In genomic region chr22:17712441-17712840, GRCh38 we compare ENCODE assay signal across 15 cellular contexts.
DNase-seq lines count a peak whose midpoint lies in the region; ATAC-seq and TF ChIP-seq lines count a peak whose summit lies in the region.
"Had no signal": no experiment of that assay in that cellular context is flagged by ENCODE, and none has a peak within 500 bp of the region (broad histone marks: within the 10 kb centered on the region; RNA-seq: fewer than 3 reads in every experiment).

No MANE protein-coding gene starts in this region.

- peaks cover 14% of the 10 kb centered on the region for H3K36me3 Mint-ChIP-seq in osteocyte (ENCODE audit: unreplicated experiment)
- peaks cover 2% of the 10 kb centered on the region for H3K36me3 Mint-ChIP-seq in activated CD4-positive, alpha-beta T cell treated with anti-CD3 and anti-CD28 coated beads, Interleukin-2, amount 10 ng/mL, durations not matched to agents 7 days and 5 days (ENCODE audit: low read depth)

- H3K27me3 Mint-ChIP-seq in osteocyte (ENCODE audit: unreplicated experiment) = no peaks in the 10 kb centered on the region
- H3K27me3 Mint-ChIP-seq in activated CD4-positive, alpha-beta T cell treated with anti-CD3 and anti-CD28 coated beads, Interleukin-2, amount 10 ng/mL, durations not matched to agents 7 days and 5 days = no peaks in the 10 kb centered on the region
- H3K27me3 Mint-ChIP-seq: brain had no signal

- no peaks in the 10 kb centered on the region for H3K9me3 Mint-ChIP-seq in osteocyte (ENCODE audit: unreplicated experiment)
- H3K9me3 Mint-ChIP-seq in activated CD4-positive, alpha-beta T cell treated with anti-CD3 and anti-CD28 coated beads, Interleukin-2, amount 10 ng/mL, durations not matched to agents 7 days and 5 days = no peaks in the 10 kb centered on the region
- H3K9me3 Mint-ChIP-seq: stimulated activated effector memory CD8-positive, alpha-beta T cell treated with anti-CD3 and anti-CD28 coated beads, Interleukin-12 subunit alpha, Interleukin-12 subunit beta, amount 100 ng/mL, for 72 hours had no signal

- H3K4me1 Mint-ChIP-seq in osteocyte (ENCODE audit: unreplicated experiment) = peaks cover 58% of the 10 kb centered on the region
- peaks cover 1% of the 10 kb centered on the region for H3K4me1 Mint-ChIP-seq in activated CD4-positive, alpha-beta T cell treated with anti-CD3 and anti-CD28 coated beads, Interleukin-2, amount 10 ng/mL, durations not matched to agents 7 days and 5 days
- H3K4me1 Mint-ChIP-seq: stimulated activated effector memory CD8-positive, alpha-beta T cell treated with anti-CD3 and anti-CD28 coated beads, Interleukin-12 subunit alpha, Interleukin-12 subunit beta, amount 100 ng/mL, for 72 hours had no signal

- POLR2A ChIA-PET in activated CD4-positive, alpha-beta T cell treated with anti-CD3 and anti-CD28 coated beads, Interleukin-2, amount 10 ng/mL, durations not matched to agents 7 days and 5 days (lab: Charles Lee) = no interaction called here

- peak; percentile 36 for ATAC-seq in esophagus mucosa
- no peak for ATAC-seq in activated CD4-positive, CD25-positive, alpha-beta regulatory T cell treated with anti-CD3 and anti-CD28 coated beads, Interleukin-2, amount 50 U/mL, for 24 hours
- ATAC-seq: left cardiac atrium; stimulated activated effector memory CD8-positive, alpha-beta T cell treated with anti-CD3 and anti-CD28 coated beads, Interleukin-12 subunit alpha, Interleukin-12 subunit beta, amount 100 ng/mL, for 72 hours had no signal

- peak; percentile 67 for DNase-seq in LHCN-M2 (ENCODE audit: low read depth)
- peak; percentile 77 for DNase-seq in amniotic epithelial cell (ENCODE audit: low read depth)
- no peak for DNase-seq in osteocyte (ENCODE audit: extremely low spot score, unreplicated experiment)
- DNase-seq in Ammon's horn (ENCODE audit: low spot score) = no peak
- DNase-seq in NCI-H526 (lab: John Stamatoyannopoulos, UW) = no peak
- no peak for DNase-seq in activated CD4-positive, alpha-beta T cell treated with anti-CD3 and anti-CD28 coated beads, Interleukin-2, amount 10 ng/mL, durations not matched to agents 7 days and 5 days
- DNase-seq: activated CD4-positive, alpha-beta T cell treated with anti-CD3 and anti-CD28 coated beads, Interleukin-2, amount 50 U/mL, for 48 hours; activated naive CD4-positive, alpha-beta T cell treated with Interleukin-2 at 50 U/mL for 16 hours; left cardiac atrium; NCI-H1436 treated with DMSO at 0.1 percent for 48 hours; stimulated activated CD4-positive, alpha-beta T cell treated with anti-CD3 and anti-CD28 coated beads, Interleukin-15, amount 100 ng/mL, for 24 hours had no signal

- no peak for TF ChIP-seq CTCF in osteocyte (IDR thresholded peaks at IDR 0.05)

- peak overlapping the region; percentile 35 for H3K27ac Mint-ChIP-seq in osteocyte (ENCODE audit: unreplicated experiment)
- no peak overlapping the region for H3K27ac Mint-ChIP-seq in activated CD4-positive, alpha-beta T cell treated with anti-CD3 and anti-CD28 coated beads, Interleukin-2, amount 10 ng/mL, durations not matched to agents 7 days and 5 days
- H3K27ac Mint-ChIP-seq: stimulated activated effector memory CD8-positive, alpha-beta T cell treated with anti-CD3 and anti-CD28 coated beads, Interleukin-12 subunit alpha, Interleukin-12 subunit beta, amount 100 ng/mL, for 72 hours had no signal

- no peak overlapping the region for H3K4me3 Mint-ChIP-seq in osteocyte (ENCODE audit: unreplicated experiment)
- H3K4me3 Mint-ChIP-seq in activated CD4-positive, alpha-beta T cell treated with anti-CD3 and anti-CD28 coated beads, Interleukin-2, amount 10 ng/mL, durations not matched to agents 7 days and 5 days = no peak overlapping the region
- H3K4me3 Mint-ChIP-seq: brain; stimulated activated effector memory CD8-positive, alpha-beta T cell treated with anti-CD3 and anti-CD28 coated beads, Interleukin-12 subunit alpha, Interleukin-12 subunit beta, amount 100 ng/mL, for 72 hours had no signal

- CTCF ChIA-PET in activated CD4-positive, alpha-beta T cell treated with anti-CD3 and anti-CD28 coated beads, Interleukin-2, amount 10 ng/mL, durations not matched to agents 7 days and 5 days (lab: Charles Lee) = no interaction called here

Comparison
In these comparisons a context has a peak if more than half of its experiments do, and no peak if none do; other contexts are left out.
1. DNase-seq: peak in LHCN-M2 (single experiment) and amniotic epithelial cell (single experiment); none in osteocyte (single experiment), Ammon's horn (single experiment), NCI-H526 (0 of 2) and activated CD4-positive, alpha-beta T cell treated with anti-CD3 and anti-CD28 coated beads, Interleukin-2, amount 10 ng/mL, durations not matched to agents 7 days and 5 days (single experiment).